8 cellular contexts compared by ENCODE assay signal in the genomic region with DNA sequence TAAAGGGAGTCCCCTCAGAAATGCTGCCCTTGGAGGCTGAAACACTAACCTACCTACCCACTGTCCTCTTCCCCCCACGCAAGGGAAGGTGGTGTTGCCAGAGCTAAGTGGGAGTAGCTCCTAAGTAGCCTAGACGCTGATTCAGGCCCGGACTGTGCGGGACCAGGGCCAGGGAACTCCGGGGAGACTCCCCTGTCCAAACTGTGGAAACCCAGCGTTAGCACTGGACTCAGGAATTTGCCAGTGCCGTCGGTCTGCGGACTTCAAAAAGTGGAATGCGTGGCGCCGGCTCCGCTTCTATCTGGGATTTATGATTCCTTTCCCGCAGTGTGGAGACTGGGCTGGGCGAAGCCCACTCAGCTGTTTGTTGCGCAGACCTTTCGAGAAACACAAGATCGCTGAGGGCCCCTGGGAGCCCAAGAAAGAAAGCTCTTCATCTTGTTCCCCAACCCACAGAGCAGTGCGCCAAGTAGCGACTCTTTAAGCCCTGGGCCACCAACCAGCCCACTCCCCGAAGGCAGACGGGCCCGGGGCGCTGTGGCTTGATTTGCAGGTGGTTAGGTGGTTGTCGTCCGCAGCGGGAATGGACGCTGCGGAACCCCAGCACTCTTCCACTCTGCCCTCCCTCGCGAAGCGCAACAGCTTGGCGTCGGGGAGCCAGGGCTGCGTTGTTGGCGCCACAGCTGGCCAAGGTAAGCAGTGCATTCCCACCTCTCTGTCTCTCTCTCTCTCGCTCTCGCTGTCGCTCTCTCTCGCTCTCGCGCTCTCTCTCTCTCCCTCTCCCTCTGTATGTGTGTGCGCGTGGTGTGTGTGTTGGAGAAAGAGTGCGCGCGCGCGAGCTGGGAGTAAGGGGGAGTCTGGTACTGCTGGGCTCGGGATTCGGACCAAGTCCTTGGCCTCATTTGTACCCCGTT. TPM values are rescaled to one million over a fixed set of nuclear protein-coding genes. Genes with fewer than 3 reads are reported as not detected.
DNase-seq lines count a peak whose midpoint lies in the region; ATAC-seq and TF ChIP-seq lines count a peak whose summit lies in the region.

No MANE protein-coding gene starts in this region.

- peaks cover 7% of the 10 kb centered on the region for H3K4me1 Mint-ChIP-seq in type B pancreatic cell (ENCODE audit: unreplicated experiment)

- H3K4me3 Mint-ChIP-seq in type B pancreatic cell: peak overlapping the region; percentile 91

- H3K9ac ChIP-seq in NT2/D1 (ENCODE audit: insufficient read length, low read depth): peak overlapping the region; percentile 74

- no peaks in the 10 kb centered on the region for H3K9me3 ChIP-seq in NT2/D1 (ENCODE audit: insufficient read depth, low read length)

- peaks cover 32% of the 10 kb centered on the region for H3K27me3 ChIP-seq in NT2/D1 (ENCODE audit: insufficient read depth, insufficient read length)

- peak overlapping the region; percentile 51 for H3K4me3 ChIP-seq in NT2/D1 (ENCODE audit: insufficient read length, low read depth)

- peak overlapping the region; percentile 63 for H3K27ac Mint-ChIP-seq in type B pancreatic cell

- ATAC-seq in GM19025 (IDR thresholded peaks at IDR 0.05; ENCODE audit: low read depth, unreplicated experiment) (peak; percentile 93), HG03280 (IDR thresholded peaks at IDR 0.05; ENCODE audit: unreplicated experiment) (peak; percentile 98), Right ventricle myocardium superior (ENCODE audit: poor library complexity) (peak; percentile 81)

- H3K9me3 Mint-ChIP-seq in type B pancreatic cell: no peaks in the 10 kb centered on the region

- H3K27me3 Mint-ChIP-seq in type B pancreatic cell: peaks cover 82% of the 10 kb centered on the region

- peak; percentile 61 for TF ChIP-seq CTCF in type B pancreatic cell (conservative IDR thresholded peaks at IDR 0.05)

- H3K36me3 Mint-ChIP-seq in type B pancreatic cell: no peaks in the 10 kb centered on the region

- intact Hi-C loops in Right ventricle myocardium superior (cut with DNase I): no loop called here

- no peaks in the 10 kb centered on the region for H3K36me3 ChIP-seq in NT2/D1 (ENCODE audit: insufficient read depth, insufficient read length, low read length)

- H3K4me1 ChIP-seq in NT2/D1 (ENCODE audit: insufficient read depth, insufficient read length): no peaks in the 10 kb centered on the region

- DNase-seq in AG08395 (ENCODE audit: low spot score) (peak; percentile 9), NT2/D1 (ENCODE audit: low read depth, low spot score) (peak; percentile 68), Right ventricle myocardium superior (peak; percentile 57), pons (ENCODE audit: low spot score) (peak; percentile 42), type B pancreatic cell (ENCODE audit: extremely low spot score, unreplicated experiment) (peak; percentile 70)
- DNase-seq in activated gamma-delta T cell treated with anti-CD3 and anti-CD28 coated beads, Interleukin-2, amount 50 U/mL, for 16 hours (ENCODE audit: low read depth): peak; percentile 37

RNA-seq across cellular contexts. Expression of a gene that starts 2.0 kb away (rescaled TPM):
- total RNA-seq in Right ventricle myocardium superior (1.1 TPM), type B pancreatic cell (ENCODE audit: low replicate concordance) (0.38 and 2.4 TPM in 2 replicates)

RNA-seq across cellular contexts. Expression of a gene that starts 52.7 kb away (rescaled TPM):
- total RNA-seq in Right ventricle myocardium superior: not detected
- not detected in 2 replicates for total RNA-seq in type B pancreatic cell (ENCODE audit: low replicate concordance)

RNA-seq across cellular contexts. Expression of a gene that starts 58.6 kb away (rescaled TPM):
- total RNA-seq in Right ventricle myocardium superior (6.6 TPM), type B pancreatic cell (ENCODE audit: low replicate concordance) (25.7 and 27.8 TPM in 2 replicates)

Comparison
In these comparisons a context has a peak if more than half of its experiments do, and no peak if none do; other contexts are left out.
1. Peak in every context shown above with its lines: DNase-seq, ATAC-seq and H3K4me3 ChIP-seq.
2. DNase-seq: peak in every context shown above with its lines; median percentile 70 in type B pancreatic cell; 68 in NT2/D1; 57 in Right ventricle myocardium superior; 42 in pons; 37 in activated gamma-delta T cell treated with anti-CD3 and anti-CD28 coated beads, Interleukin-2, amount 50 U/mL, for 16 hours; 9 in AG08395.